In the genomic region with DNA sequence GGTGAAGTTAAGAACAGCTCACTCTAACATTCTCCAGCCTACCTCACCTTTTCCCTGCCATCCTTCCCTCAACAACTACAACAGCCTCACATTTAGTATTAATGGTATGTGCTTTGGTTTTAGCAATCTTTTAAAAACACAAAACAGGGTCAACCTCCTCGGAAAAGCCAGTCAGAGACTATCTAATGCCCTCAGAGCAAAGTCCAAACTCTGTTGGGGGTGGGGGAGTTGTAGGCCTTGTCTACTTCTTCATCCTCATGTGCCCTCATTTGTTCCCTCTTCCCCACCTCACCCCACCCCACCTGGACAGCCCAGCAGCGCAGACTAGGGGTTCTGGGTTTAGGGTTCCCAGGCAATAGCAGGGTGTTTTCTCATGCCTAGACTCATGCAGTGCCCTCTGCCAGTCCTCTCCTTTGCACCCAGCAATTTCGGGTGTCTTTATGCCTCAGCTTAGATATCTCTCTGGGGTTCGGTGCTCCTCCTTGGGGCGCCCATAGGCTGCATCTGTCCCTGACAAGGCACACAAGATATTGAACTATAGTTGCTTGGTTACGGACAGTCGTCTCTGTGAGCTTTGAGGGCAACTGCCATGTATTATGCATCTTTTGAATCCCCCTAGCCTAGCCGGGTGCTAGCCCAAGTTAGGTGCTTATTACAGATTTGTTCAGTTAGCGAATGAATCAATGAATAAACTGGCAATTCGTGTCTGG, we compare ENCODE assay signal across 9 cellular contexts. TPM values are rescaled to one million over a fixed set of nuclear protein-coding genes. Genes with fewer than 3 reads are reported as not detected.
DNase-seq lines count a peak whose midpoint lies in the region; ATAC-seq and TF ChIP-seq lines count a peak whose summit lies in the region.
"Had no signal": no experiment of that assay in that cellular context is flagged by ENCODE, and none has a peak within 500 bp of the region (broad histone marks: within the 10 kb centered on the region; RNA-seq: fewer than 3 reads in every experiment).

No MANE protein-coding gene starts in this region.

- intact Hi-C loops in heart left ventricle (cut with DNase I) (loop anchor here in 4 of 10 donors (5.0 to 10.0 kb wide), 6 partner anchors 81 to 332 kb away; a partner anchor contains a TSS), left cardiac atrium (cut with DNase I) (loop anchor here in 1 of 2 donors (5.0 kb wide), 1 partner anchor 529 kb away; no protein-coding TSS in a partner anchor), upper lobe of right lung (cut with DNase I) (loop anchor here (10.0 kb wide), 1 partner anchor 82 kb away; no protein-coding TSS in a partner anchor)

- H3K27me3 ChIP-seq in heart left ventricle (no peaks in the 10 kb centered on the region), brain microvascular endothelial cell (replicated peaks) (no peaks in the 10 kb centered on the region), upper lobe of right lung (no peaks in the 10 kb centered on the region)
- H3K27me3 ChIP-seq: adrenal gland had no signal

- H3K4me3 Mint-ChIP-seq in mesothelial cell of epicardium: peak overlapping the region; percentile 81

- H3K27ac ChIP-seq in heart left ventricle: peak overlapping the region in 8 of 12 donors; percentile 15 to 76 (median 64)
- no peak overlapping the region for H3K27ac ChIP-seq in brain microvascular endothelial cell
- H3K27ac ChIP-seq in upper lobe of right lung: peak overlapping the region; percentile 53

- no peak for DNase-seq in heart left ventricle
- no peak for DNase-seq in left cardiac atrium
- DNase-seq in brain microvascular endothelial cell: no peak
- DNase-seq in mesothelial cell of epicardium (ENCODE audit: low spot score in 2 of 2, unreplicated experiment in 2 of 2): no peak
- DNase-seq in upper lobe of right lung: no peak

- no peaks in the 10 kb centered on the region for H3K27me3 Mint-ChIP-seq in mesothelial cell of epicardium (ENCODE audit: low read depth)

- TF ChIP-seq POLR2A in heart left ventricle (IDR thresholded peaks at IDR 0.05): no peak

- H3K4me3 ChIP-seq in heart left ventricle (peak overlapping the region in 11 of 12 donors; percentile 72 to 99 (median 93)), brain microvascular endothelial cell (ENCODE audit: low read depth, low read length) (peak overlapping the region; percentile 40), upper lobe of right lung (peak overlapping the region; percentile 95)

- in situ Hi-C loops in brain microvascular endothelial cell (cut with HindIII; ENCODE audit: low pct_ligation_motif_present, low sequenced_read_pairs): no loop called here

- ATAC-seq in heart left ventricle (no peak), left cardiac atrium (no peak), upper lobe of right lung (no peak), GM18517 (IDR thresholded peaks at IDR 0.05; ENCODE audit: unreplicated experiment) (no peak), GM19023 (IDR thresholded peaks at IDR 0.05; ENCODE audit: unreplicated experiment) (no peak)
- no peak for ATAC-seq in activated CD4-positive, CD25-positive, alpha-beta regulatory T cell treated with anti-CD3 and anti-CD28 coated beads, Interleukin-2, amount 50 U/mL, for 24 hours

- peaks cover 17% of the 10 kb centered on the region for H3K4me1 Mint-ChIP-seq in mesothelial cell of epicardium

- H3K9me3 Mint-ChIP-seq in mesothelial cell of epicardium: no peaks in the 10 kb centered on the region

- H3K9me3 ChIP-seq in heart left ventricle (no peaks in the 10 kb centered on the region), upper lobe of right lung (no peaks in the 10 kb centered on the region)
- H3K9me3 ChIP-seq: adrenal gland had no signal

- 67 to 71% (median 70%) methylated on average over 10 of the region's 10 CpGs for WGBS in heart left ventricle, 4 donors

- peaks cover 0 to 18% (median 8%) of the 10 kb centered on the region in 9 donors for H3K36me3 ChIP-seq in heart left ventricle
- H3K36me3 ChIP-seq in brain microvascular endothelial cell (replicated peaks): peaks cover 8% of the 10 kb centered on the region
- peaks cover 10% of the 10 kb centered on the region for H3K36me3 ChIP-seq in upper lobe of right lung

- H3K27ac Mint-ChIP-seq in mesothelial cell of epicardium: peak overlapping the region; percentile 95

- peaks cover 0 to 28% (median 12%) of the 10 kb centered on the region in 12 donors for H3K4me1 ChIP-seq in heart left ventricle
- H3K4me1 ChIP-seq in upper lobe of right lung: peaks cover 13% of the 10 kb centered on the region

- peaks cover 4% of the 10 kb centered on the region for H3K36me3 Mint-ChIP-seq in mesothelial cell of epicardium

- TF ChIP-seq CTCF in heart left ventricle (IDR thresholded peaks at IDR 0.05) (no peak), brain microvascular endothelial cell (IDR thresholded peaks at IDR 0.05; ENCODE audit: low read depth, low read length, missing control alignments) (no peak), mesothelial cell of epicardium (IDR thresholded peaks at IDR 0.05; ENCODE audit: unreplicated experiment) (no peak), upper lobe of right lung (IDR thresholded peaks at IDR 0.05) (no peak)

RNA-seq across cellular contexts. Expression of a gene that starts 0.8 kb away (rescaled TPM):
- 10 to 100 TPM; 12.6 to 29.9 (median 16.0) TPM for total RNA-seq in heart left ventricle
- polyA plus RNA-seq in heart left ventricle: 10 to 100 TPM; 11.9 to 18.8 TPM
- total RNA-seq in left cardiac atrium: 10 to 100 TPM; 17.4 to 18.5 TPM
- total RNA-seq in mesothelial cell of epicardium: 53.7 to 58.8 TPM (median 55.7 TPM) in 3 replicates
- total RNA-seq in upper lobe of right lung: 31.1 TPM

RNA-seq across cellular contexts. Expression of a gene that starts 54.0 kb away (rescaled TPM):
- total RNA-seq in heart left ventricle (under 1 TPM in 7 of 9 donors, not detected in 2; 0.12 to 0.95 (median 0.35) TPM), left cardiac atrium (under 1 TPM; 0.68 to 0.84 TPM), mesothelial cell of epicardium (18.5 to 19.1 TPM (median 18.8 TPM) in 3 replicates), upper lobe of right lung (4.0 TPM)
- under 1 TPM in 1 of 2 donors, not detected in 1; 0.68 TPM for polyA plus RNA-seq in heart left ventricle

RNA-seq across cellular contexts. Expression of a gene that starts 56.0 kb away (rescaled TPM):
- total RNA-seq in heart left ventricle: 1,000 to 10,000 TPM in 2 of 9 donors, 100 to 1,000 TPM in 7; 139 to 2,756 (median 300) TPM
- 100 to 1,000 TPM; 147 to 208 TPM for polyA plus RNA-seq in heart left ventricle
- 100 to 1,000 TPM; 255 to 433 TPM for total RNA-seq in left cardiac atrium
- total RNA-seq in mesothelial cell of epicardium: 16.1 to 17.1 TPM (median 16.9 TPM) in 3 replicates
- 2,961 TPM for total RNA-seq in upper lobe of right lung

Comparison
In these comparisons a context has a peak if more than half of its experiments do, and no peak if none do; other contexts are left out.
1. H3K4me3 ChIP-seq: peak in every context shown above with its lines; median percentile 95 in upper lobe of right lung; 93 in heart left ventricle; 40 in brain microvascular endothelial cell.